Comparison of ENCODE assay signal across 38 cellular contexts in genomic region chr15:58096529-58097084, GRCh38. TPM values are rescaled to one million over a fixed set of nuclear protein-coding genes. Genes with fewer than 3 reads are reported as not detected.
"Had no signal": no experiment of that assay in that cellular context is flagged by ENCODE, and none has a peak within 500 bp of the region (broad histone marks: within the 10 kb centered on the region; RNA-seq: fewer than 3 reads in every experiment).

No MANE protein-coding gene starts in this region.

- H3K4me3 ChIP-seq: MG63 had no signal

- H3K36me3 ChIP-seq: MG63 had no signal

- H3K9ac ChIP-seq: KMS-11 had no signal

- H3K27ac ChIP-seq: KMS-11 had no signal

- H3K9me3 ChIP-seq: MG63 had no signal

- DNase-seq: Karpas-422, Kasumi-1, MG63, MM.1S, MV-4-11, NCI-H1048, NCI-H1092, NCI-H1092 treated with DMSO at 0.1 percent for 48 hours, NCI-H1105, NCI-H1105 treated with DMSO at 0.1 percent for 48 hours, NCI-H1417, NCI-H1417 treated with DMSO at 0.1 percent for 48 hours, NCI-H1436, NCI-H1436 treated with DMSO at 0.1 percent for 48 hours, NCI-H146, NCI-H1694, NCI-H1694 treated with DMSO at 0.1 percent for 48 hours, NCI-H187, NCI-H187 treated with DMSO at 0.1 percent for 48 hours, NCI-H1930, NCI-H2029, NCI-H2029 treated with DMSO at 0.1 percent for 48 hours, NCI-H2081, NCI-H2081 treated with DMSO at 0.1 percent for 48 hours, NCI-H2107, NCI-H2171, NCI-H2171 treated with DMSO at 0.1 percent for 48 hours, NCI-H2227 treated with DMSO at 0.1 percent for 48 hours, NCI-H226, NCI-H345, NCI-H446, NCI-H446 treated with DMSO at 0.1 percent for 48 hours, NCI-H510A, NCI-H510A treated with DMSO at 0.1 percent for 48 hours had no signal

- H3K4me2 ChIP-seq: KMS-11 had no signal

RNA-seq across cellular contexts. Expression of gene ALDH1A2, which starts 31.1 kb away (rescaled TPM):
- total RNA-seq: NCI-H460 had no signal

RNA-seq across cellular contexts. Expression of gene AQP9, which starts 41.6 kb away (rescaled TPM):
- total RNA-seq: LHCN-M2, M059J, NCI-H460 had no signal
